9 cellular contexts compared by ENCODE assay signal in the genomic region with DNA sequence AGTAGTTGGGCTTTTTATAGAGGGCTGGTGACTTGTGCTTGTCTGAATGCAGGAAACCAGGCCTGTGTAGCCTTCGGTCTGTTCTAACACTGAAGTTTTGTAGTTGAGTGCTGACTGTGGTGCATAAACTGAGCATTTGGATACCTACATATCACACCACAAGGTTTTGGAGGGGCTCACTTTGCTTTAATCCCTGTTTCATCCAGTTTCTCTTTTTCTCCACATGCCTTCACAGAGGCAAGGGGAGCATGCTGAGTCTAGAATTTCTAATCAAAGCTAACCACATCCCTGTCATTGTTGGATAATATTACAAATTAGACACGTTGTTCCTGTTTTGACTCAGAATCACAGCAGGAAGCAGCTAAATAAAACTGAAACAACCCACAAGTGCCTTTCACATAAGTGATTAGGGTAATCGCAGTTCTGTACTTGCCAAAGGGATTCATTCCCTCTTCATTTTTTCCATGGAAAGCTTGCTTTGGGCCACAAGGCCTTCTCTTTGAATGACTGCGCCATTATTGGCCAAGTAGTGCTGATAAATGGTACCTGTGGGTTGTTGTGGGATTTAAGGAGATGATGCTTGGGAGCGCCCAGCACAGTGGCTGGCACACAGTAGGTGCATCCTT. TPM values are rescaled to one million over a fixed set of nuclear protein-coding genes. Genes with fewer than 3 reads are reported as not detected.
DNase-seq lines count a peak whose midpoint lies in the region; ATAC-seq and TF ChIP-seq lines count a peak whose summit lies in the region.
"Had no signal": no experiment of that assay in that cellular context is flagged by ENCODE, and none has a peak within 500 bp of the region (broad histone marks: within the 10 kb centered on the region; RNA-seq: fewer than 3 reads in every experiment).

No MANE protein-coding gene starts in this region.

- H3K27me3 ChIP-seq in WERI-Rb-1 (ENCODE audit: insufficient read depth, low read depth, severe bottlenecking) = no peaks in the 10 kb centered on the region
- H3K27me3 ChIP-seq in hepatocyte = no peaks in the 10 kb centered on the region

- no peaks in the 10 kb centered on the region for H4K20me1 ChIP-seq in hepatocyte (ENCODE audit: insufficient read depth, poor library complexity, severe bottlenecking)

- ATAC-seq in HG03066 (IDR thresholded peaks at IDR 0.05; ENCODE audit: low read depth, unreplicated experiment) = peak; percentile 26

- no peaks in the 10 kb centered on the region for H3K9me2 ChIP-seq in hepatocyte (replicated peaks; ENCODE audit: insufficient read depth)

- no peak overlapping the region for H3K4me2 ChIP-seq in hepatocyte

- H2AFZ ChIP-seq in hepatocyte = no peak overlapping the region

- peaks cover 0 to 10% (median 0%) of the 10 kb centered on the region in 3 donors for H3K27me3 Mint-ChIP-seq in immature natural killer cell (ENCODE audit: low read depth in 3 of 3)

- 91% methylated on average over 5 of the region's 5 CpGs for WGBS in hepatocyte (ENCODE audit: low lambda C conversion rate, missing lambda C conversion rate)

- H3K9me3 ChIP-seq in WERI-Rb-1 (ENCODE audit: severe bottlenecking) = no peaks in the 10 kb centered on the region
- H3K9me3 ChIP-seq in hepatocyte (ENCODE audit: low read depth) = no peaks in the 10 kb centered on the region

- H3K4me3 ChIP-seq in GM12865 (ENCODE audit: low read depth, low read length) = no peak overlapping the region
- no peak overlapping the region for H3K4me3 ChIP-seq in WERI-Rb-1 (ENCODE audit: low read depth, low read length)
- no peak overlapping the region for H3K4me3 ChIP-seq in hepatocyte

- DNase-seq in GM12865 (ENCODE audit: low read depth) = peak; percentile 53
- DNase-seq in activated CD4-positive, alpha-beta T cell treated with anti-CD3 and anti-CD28 coated beads, Interleukin-2, amount 50 U/mL, for 1 hour = peak; percentile 29
- peak; percentile 47 to 60 (median 49) for DNase-seq in immature natural killer cell
- no peak for DNase-seq in COR-L47 (lab: John Stamatoyannopoulos, UW)
- no peak for DNase-seq in WERI-Rb-1
- no peak for DNase-seq in HuH-7 (ENCODE audit: low spot score)
- DNase-seq in hepatocyte (ENCODE audit: low spot score) = no peak

- peaks cover 24% of the 10 kb centered on the region for H3K4me1 ChIP-seq in hepatocyte (ENCODE audit: insufficient read depth)

- peaks cover 32 to 64% (median 43%) of the 10 kb centered on the region in 3 donors for H3K36me3 Mint-ChIP-seq in immature natural killer cell

- H3K4me1 Mint-ChIP-seq in immature natural killer cell = peaks cover 81 to 94% of the 10 kb centered on the region in 2 donors

- peaks cover 22% of the 10 kb centered on the region for H3K79me2 ChIP-seq in hepatocyte

- H3K27ac ChIP-seq in WERI-Rb-1 (no peak overlapping the region), hepatocyte (no peak overlapping the region)
- H3K27ac ChIP-seq: HL-60 had no signal

- peak overlapping the region; percentile 57 to 79 (median 67) for H3K4me3 Mint-ChIP-seq in immature natural killer cell

- H3K9me3 Mint-ChIP-seq in immature natural killer cell = no peaks in the 10 kb centered on the region

- no peak for TF ChIP-seq CTCF in GM12865 (IDR thresholded peaks at IDR 0.05; ENCODE audit: insufficient read depth, low read depth, low read length, missing control alignments)
- TF ChIP-seq CTCF in WERI-Rb-1 (IDR thresholded peaks at IDR 0.05; ENCODE audit: low read depth, low read length) = no peak
- no peak for TF ChIP-seq CTCF in hepatocyte (IDR thresholded peaks at IDR 0.05; ENCODE audit: poor library complexity)

- peak overlapping the region; percentile 91 to 99 (median 95) for H3K27ac Mint-ChIP-seq in immature natural killer cell

- H3K36me3 ChIP-seq in WERI-Rb-1 (no peaks in the 10 kb centered on the region), hepatocyte (replicated peaks; ENCODE audit: insufficient read depth, low read depth) (no peaks in the 10 kb centered on the region)

RNA-seq across cellular contexts. Expression of a gene that starts 48.9 kb away (rescaled TPM):
- polyA plus RNA-seq in immature natural killer cell (100 to 1,000 TPM in 1 of 3 donors, 10 to 100 TPM in 2; 36.8 to 101 (median 43.6) TPM), hepatocyte (30.2 and 42.2 TPM in 2 replicates)
- total RNA-seq in hepatocyte = 50.5 and 52.8 TPM in 2 replicates

Comparison
In these comparisons a context has a peak if more than half of its experiments do, and no peak if none do; other contexts are left out.
1. DNase-seq: peak in GM12865 (single experiment), activated CD4-positive, alpha-beta T cell treated with anti-CD3 and anti-CD28 coated beads, Interleukin-2, amount 50 U/mL, for 1 hour (single experiment) and immature natural killer cell (3 of 3); none in COR-L47 (single experiment), WERI-Rb-1 (single experiment), HuH-7 (single experiment) and hepatocyte (single experiment).